In the genomic region with DNA sequence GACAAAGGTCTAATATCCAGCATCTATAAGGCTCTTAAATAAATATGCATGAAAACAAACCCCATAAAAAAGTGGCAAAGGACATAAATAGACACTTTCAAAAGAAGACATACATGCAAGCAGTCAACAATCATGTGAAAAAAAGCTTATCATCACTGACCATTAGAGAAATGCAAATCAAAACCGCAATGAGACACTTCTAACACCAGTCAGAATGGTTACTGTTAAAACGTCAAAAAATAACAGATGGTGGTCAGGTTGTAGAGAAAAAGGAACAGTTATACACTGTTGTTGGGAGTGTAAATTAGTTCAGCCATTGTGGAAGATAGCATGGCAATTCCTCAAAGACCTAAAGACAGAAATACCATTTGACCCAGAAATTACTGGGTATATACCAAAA, we compare ENCODE assay signal across 23 cellular contexts.
A peak's percentile ranks its signal among the peaks of the same experiment; 100 is the strongest.
DNase-seq lines count a peak whose midpoint lies in the region; ATAC-seq, FAIRE-seq and TF ChIP-seq lines count a peak whose summit lies in the region.
"Had no signal": no experiment of that assay in that cellular context is flagged by ENCODE, and none has a peak within 500 bp of the region (broad histone marks: within the 10 kb centered on the region; RNA-seq: fewer than 3 reads in every experiment).

No MANE protein-coding gene starts in this region.

- BruUV-seq in K562 (replicated peaks; lab: Mats Ljungman, UMichigan): no TSS peak

- H2AFZ ChIP-seq in MM.1S (ENCODE audit: low read length): no peak overlapping the region
- H2AFZ ChIP-seq in K562 (ENCODE audit: low read depth, low read length): no peak overlapping the region
- no peak overlapping the region for H2AFZ ChIP-seq in trophoblast cell (ENCODE audit: insufficient read depth, low read length, poor library complexity)
- H2AFZ ChIP-seq: GM23248 had no signal

- no peak for TF ChIP-seq RAD21 in K562 (CRISPR knock-in tag; conservative IDR thresholded peaks at IDR 0.05 in 1 of 2, IDR thresholded peaks at IDR 0.05 in 1 of 2)

- no peak overlapping the region for H3K23ac ChIP-seq in trophoblast cell (ENCODE audit: low read length)

- CTCF ChIA-PET in K562 (lab: Yijun Ruan, JAX; ENCODE audit: low intra/inter-chr PET ratio): no interaction called here

- H3F3A ChIP-seq in MM.1S (ENCODE audit: insufficient read depth, low read length): no peaks in the 10 kb centered on the region

- H2AK5ac ChIP-seq in trophoblast cell (ENCODE audit: low read length): no peak overlapping the region

- in situ Hi-C loops in K562 (cut with MboI): no loop called here

- H3K14ac ChIP-seq in trophoblast cell (ENCODE audit: low read length): no peak overlapping the region

- no peak for TF ChIP-seq EP300 in K562 (IDR thresholded peaks at IDR 0.05; ENCODE audit: low read length)

- H2BK12ac ChIP-seq in trophoblast cell (ENCODE audit: low read length): no peak overlapping the region

- H3K4me2 ChIP-seq in MM.1S (ENCODE audit: low read depth, low read length) (peak overlapping the region; percentile 20; the same call in 1 of the 2 replicates), K562 (ENCODE audit: insufficient read depth, low read length) (no peak overlapping the region), trophoblast cell (ENCODE audit: low read length) (no peak overlapping the region)
- H3K4me2 ChIP-seq: BLaER1 had no signal

- no peak overlapping the region for H3K18ac ChIP-seq in trophoblast cell (ENCODE audit: low read length)

- H3K27me3 ChIP-seq in MM.1S (replicated peaks; ENCODE audit: insufficient read depth, low read length): no peaks in the 10 kb centered on the region
- H3K27me3 ChIP-seq in K562 (ENCODE audit: control insufficient read depth in 2 of 2, insufficient read depth in 2 of 2, low read length in 2 of 2): no peaks in the 10 kb centered on the region
- no peaks in the 10 kb centered on the region for H3K27me3 ChIP-seq in trophoblast cell (ENCODE audit: insufficient read depth, low read length)
- H3K27me3 ChIP-seq in lower lobe of right lung (ENCODE audit: low read depth): no peaks in the 10 kb centered on the region
- H3K27me3 ChIP-seq: BLaER1 had no signal

- H3K9me1 ChIP-seq in K562 (ENCODE audit: control insufficient read depth, insufficient read depth, low read length): no peaks in the 10 kb centered on the region

- no peak overlapping the region for H4K12ac ChIP-seq in trophoblast cell (ENCODE audit: low read depth, low read length)

- intact Hi-C loops in K562 (cut with micrococcal nuclease) (no loop called here), lower lobe of right lung (cut with DNase I) (no loop called here)

- H3K79me2 ChIP-seq in MM.1S (ENCODE audit: low read length) (no peaks in the 10 kb centered on the region), K562 (ENCODE audit: control insufficient read depth, insufficient read depth, low read length) (no peaks in the 10 kb centered on the region), trophoblast cell (ENCODE audit: control insufficient read depth, insufficient read depth, low read length, poor library complexity) (no peaks in the 10 kb centered on the region)

- H4K91ac ChIP-seq in trophoblast cell (ENCODE audit: low read depth, low read length): no peak overlapping the region

- no peaks in the 10 kb centered on the region for H3K9me2 ChIP-seq in MM.1S (replicated peaks; ENCODE audit: insufficient read depth, low read length)

- H4K20me1 ChIP-seq in MM.1S (ENCODE audit: insufficient read depth, low read length) (no peaks in the 10 kb centered on the region), K562 (replicated peaks; ENCODE audit: control insufficient read depth, insufficient read depth, low read length) (no peaks in the 10 kb centered on the region)
- H4K20me1 ChIP-seq: BLaER1 had no signal

- no peak for TF ChIP-seq POLR2A in K562 (conservative IDR thresholded peaks at IDR 0.05)

- no peak overlapping the region for H3K4ac ChIP-seq in trophoblast cell (ENCODE audit: low read depth, low read length)

- peak; percentile 81 for ATAC-seq in GM18867 (IDR thresholded peaks at IDR 0.05; ENCODE audit: unreplicated experiment)
- ATAC-seq in K562: no peak
- ATAC-seq in lower lobe of right lung: no peak
- ATAC-seq: CD8-positive, alpha-beta T cell had no signal

- DNase-seq in D721Med (ENCODE audit: insufficient read length, low spot score) (no peak), MM.1S (peak; percentile 57), K562 (ENCODE audit: extremely low read depth in 1 of 4, low spot score in 3 of 4) (no peak), trophoblast cell (no peak), SHP77 (lab: John Stamatoyannopoulos, UW) (no peak), lower lobe of right lung (no peak)
- DNase-seq: Caco-2; CD4-positive, CD25-positive, alpha-beta regulatory T cell; CD8-positive, alpha-beta T cell; DMS 273 treated with DMSO at 0.1 percent for 48 hours; DMS79; EL; GDM1; GM23248; H7; HCEC 1CT had no signal

- H3K27ac ChIP-seq in MM.1S (ENCODE audit: low read length) (peak overlapping the region; percentile 27; the same call in 1 of the 2 replicates), K562 (ENCODE audit: extremely low read depth, low read depth, low read length) (no peak overlapping the region), trophoblast cell (ENCODE audit: low read depth, low read length) (no peak overlapping the region), lower lobe of right lung (no peak overlapping the region)
- H3K27ac ChIP-seq: 22Rv1, BLaER1, C4-2B, GM23248 had no signal

- no peaks in the 10 kb centered on the region for H3K9me3 ChIP-seq in MM.1S (replicated peaks; ENCODE audit: insufficient read depth, low read length)
- H3K9me3 ChIP-seq in K562 (replicated peaks; ENCODE audit: control insufficient read depth, insufficient read depth, low read depth, low read length): no peaks in the 10 kb centered on the region
- no peaks in the 10 kb centered on the region for H3K9me3 ChIP-seq in trophoblast cell (ENCODE audit: insufficient read depth, low read depth, low read length)
- H3K9me3 ChIP-seq in lower lobe of right lung: no peaks in the 10 kb centered on the region

- WGBS in K562 (ENCODE audit: insufficient coverage, low coverage, missing lambda C conversion rate): 14% methylated on average over 2 of the region's 2 CpGs
- no CpG with 5 or more reads among the region's 2 CpGs for WGBS in trophoblast cell (ENCODE audit: extremely low coverage, insufficient coverage, insufficient read length)

- peak; percentile 46 for FAIRE-seq in D721Med (lab: Jason Lieb, UNC)
- peak; percentile 26 for FAIRE-seq in K562 (lab: Jason Lieb, UNC)
- FAIRE-seq: A204.1, GM12892, H1 had no signal

- TF ChIP-seq CTCF in D721Med (IDR thresholded peaks at IDR 0.05; ENCODE audit: insufficient read depth, missing control alignments) (no peak), MM.1S (IDR thresholded peaks at IDR 0.05; ENCODE audit: low read length) (no peak), K562 (IDR thresholded peaks at IDR 0.05 in 2 of 3, conservative IDR thresholded peaks at IDR 0.05 in 1 of 3; ENCODE audit: insufficient read depth in 2 of 3, low read depth in 1 of 3, low read length in 3 of 3) (no peak), lower lobe of right lung (IDR thresholded peaks at IDR 0.05) (no peak)

- POLR2A ChIA-PET in K562 (lab: Yijun Ruan, JAX): no interaction called here

- H3K4me1 ChIP-seq in MM.1S (ENCODE audit: low read length) (peaks cover 14% of the 10 kb centered on the region), K562 (replicated peaks in 1 of 2; ENCODE audit: control insufficient read depth in 2 of 2, insufficient read depth in 2 of 2, low read length in 2 of 2) (no peaks in the 10 kb centered on the region), trophoblast cell (ENCODE audit: control insufficient read depth in 1 of 2, insufficient read depth in 2 of 2, low read length in 2 of 2) (no peaks in the 10 kb centered on the region), lower lobe of right lung (no peaks in the 10 kb centered on the region)
- H3K4me1 ChIP-seq: BLaER1, Caco-2 had no signal

- H4K8ac ChIP-seq in trophoblast cell (ENCODE audit: low read depth, low read length): no peak overlapping the region

- H2BK120ac ChIP-seq in trophoblast cell (ENCODE audit: insufficient read depth, low read length, poor library complexity): no peak overlapping the region

- H3K36me3 ChIP-seq in MM.1S (replicated peaks; ENCODE audit: insufficient read depth, low read length) (no peaks in the 10 kb centered on the region), K562 (ENCODE audit: control insufficient read depth, insufficient read depth, low read length) (no peaks in the 10 kb centered on the region), trophoblast cell (ENCODE audit: control insufficient read depth in 1 of 2, insufficient read depth in 2 of 2, low read length in 2 of 2) (no peaks in the 10 kb centered on the region), lower lobe of right lung (no peaks in the 10 kb centered on the region)
- H3K36me3 ChIP-seq: BLaER1 had no signal

- H3K9ac ChIP-seq in MM.1S (ENCODE audit: low read length): no peak overlapping the region
- H3K9ac ChIP-seq in K562 (ENCODE audit: insufficient read depth in 1 of 2, low read depth in 2 of 2, low read length in 2 of 2): no peak overlapping the region
- H3K9ac ChIP-seq in trophoblast cell (ENCODE audit: low read length): no peak overlapping the region
- H3K9ac ChIP-seq: BLaER1, GM23248 had no signal

- H2BK5ac ChIP-seq in trophoblast cell (ENCODE audit: low read depth, low read length, poor library complexity): no peak overlapping the region

- H3K4me3 ChIP-seq in MM.1S (ENCODE audit: low read length) (no peak overlapping the region), K562 (no peak overlapping the region), trophoblast cell (ENCODE audit: low read depth, low read length) (no peak overlapping the region), lower lobe of right lung (no peak overlapping the region)
- H3K4me3 ChIP-seq: BLaER1, GM23248 had no signal

- no peaks in the 10 kb centered on the region for H3K79me1 ChIP-seq in trophoblast cell (ENCODE audit: low read length)

TF ChIP-seq in K562, 482 proteins besides CTCF, POLR2A, EP300 and RAD21 (continues in another document):
- TF ChIP-seq, protein P1, sequence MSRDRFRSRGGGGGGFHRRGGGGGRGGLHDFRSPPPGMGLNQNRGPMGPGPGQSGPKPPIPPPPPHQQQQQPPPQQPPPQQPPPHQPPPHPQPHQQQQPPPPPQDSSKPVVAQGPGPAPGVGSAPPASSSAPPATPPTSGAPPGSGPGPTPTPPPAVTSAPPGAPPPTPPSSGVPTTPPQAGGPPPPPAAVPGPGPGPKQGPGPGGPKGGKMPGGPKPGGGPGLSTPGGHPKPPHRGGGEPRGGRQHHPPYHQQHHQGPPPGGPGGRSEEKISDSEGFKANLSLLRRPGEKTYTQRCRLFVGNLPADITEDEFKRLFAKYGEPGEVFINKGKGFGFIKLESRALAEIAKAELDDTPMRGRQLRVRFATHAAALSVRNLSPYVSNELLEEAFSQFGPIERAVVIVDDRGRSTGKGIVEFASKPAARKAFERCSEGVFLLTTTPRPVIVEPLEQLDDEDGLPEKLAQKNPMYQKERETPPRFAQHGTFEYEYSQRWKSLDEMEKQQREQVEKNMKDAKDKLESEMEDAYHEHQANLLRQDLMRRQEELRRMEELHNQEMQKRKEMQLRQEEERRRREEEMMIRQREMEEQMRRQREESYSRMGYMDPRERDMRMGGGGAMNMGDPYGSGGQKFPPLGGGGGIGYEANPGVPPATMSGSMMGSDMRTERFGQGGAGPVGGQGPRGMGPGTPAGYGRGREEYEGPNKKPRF (IDR thresholded peaks at IDR 0.05; ENCODE audit: low read depth, low read length): no peak
- TF ChIP-seq ETS2 (tag; IDR thresholded peaks at IDR 0.05; ENCODE audit: borderline replicate concordance, poor library complexity, severe bottlenecking): no peak
